18 cellular contexts compared by ENCODE assay signal in genomic region chr1:11481019-11481418, GRCh38. TPM values are rescaled to one million over a fixed set of nuclear protein-coding genes. Genes with fewer than 3 reads are reported as not detected.
DNase-seq lines count a peak whose midpoint lies in the region; ATAC-seq and TF ChIP-seq lines count a peak whose summit lies in the region.
"Had no signal": no experiment of that assay in that cellular context is flagged by ENCODE, and none has a peak within 500 bp of the region (broad histone marks: within the 10 kb centered on the region; RNA-seq: fewer than 3 reads in every experiment).

No MANE protein-coding gene starts in this region.

- H3K36me3 Mint-ChIP-seq in CD8-positive, alpha-beta memory T cell: peaks cover 0 to 5% (median 0%) of the 10 kb centered on the region in 3 donors
- no peaks in the 10 kb centered on the region for H3K36me3 Mint-ChIP-seq in activated T-helper 17 cell treated with anti-CD3 and anti-CD28 coated beads, Interleukin-2, amount 50 U/mL, for 72 hours (ENCODE audit: low read depth)
- peaks cover 0 to 16% of the 10 kb centered on the region in 2 donors for H3K36me3 Mint-ChIP-seq in naive B cell
- H3K36me3 Mint-ChIP-seq in HFFc6 (ENCODE audit: low read depth): no peaks in the 10 kb centered on the region

- peak overlapping the region in 2 of 8 donors; percentile 5 to 34 for H3K27ac Mint-ChIP-seq in CD8-positive, alpha-beta memory T cell
- H3K27ac Mint-ChIP-seq in activated T-helper 17 cell treated with anti-CD3 and anti-CD28 coated beads, Interleukin-2, amount 50 U/mL, for 72 hours: no peak overlapping the region
- H3K27ac Mint-ChIP-seq in naive B cell (no peak overlapping the region), HFFc6 (no peak overlapping the region)
- H3K27ac Mint-ChIP-seq: activated CD4-positive, alpha-beta memory T cell treated with anti-CD3 and anti-CD28 coated beads for 36 hours had no signal

- H3K27me3 Mint-ChIP-seq in CD8-positive, alpha-beta memory T cell: peaks cover 47 to 74% of the 10 kb centered on the region in 2 donors
- peaks cover 34% of the 10 kb centered on the region for H3K27me3 Mint-ChIP-seq in activated T-helper 17 cell treated with anti-CD3 and anti-CD28 coated beads, Interleukin-2, amount 50 U/mL, for 72 hours
- peaks cover 45 to 74% (median 73%) of the 10 kb centered on the region in 3 donors for H3K27me3 Mint-ChIP-seq in naive B cell
- peaks cover 32% of the 10 kb centered on the region for H3K27me3 Mint-ChIP-seq in HFFc6 (ENCODE audit: insufficient read depth)

- H3K4me1 ChIP-seq in BE2C: peaks cover 16% of the 10 kb centered on the region
- peaks cover 8% of the 10 kb centered on the region for H3K4me1 ChIP-seq in CD8-positive, alpha-beta memory T cell (ENCODE audit: insufficient read depth, low read length)
- H3K4me1 ChIP-seq: HAP-1 had no signal

- peak overlapping the region; percentile 7 to 85 (median 70) for H3K4me3 Mint-ChIP-seq in CD8-positive, alpha-beta memory T cell
- H3K4me3 Mint-ChIP-seq in activated T-helper 17 cell treated with anti-CD3 and anti-CD28 coated beads, Interleukin-2, amount 50 U/mL, for 72 hours: peak overlapping the region; percentile 49
- H3K4me3 Mint-ChIP-seq in naive B cell: peak overlapping the region in 7 of 8 donors; percentile 1 to 89 (median 74)
- no peak overlapping the region for H3K4me3 Mint-ChIP-seq in HFFc6

- no peaks in the 10 kb centered on the region for H3K36me3 ChIP-seq in BE2C
- no peaks in the 10 kb centered on the region for H3K36me3 ChIP-seq in CD8-positive, alpha-beta memory T cell (ENCODE audit: insufficient read depth, low read length)
- H3K36me3 ChIP-seq: HAP-1, lower lobe of right lung had no signal

- H3K9me3 ChIP-seq in BE2C: no peaks in the 10 kb centered on the region
- no peaks in the 10 kb centered on the region for H3K9me3 ChIP-seq in CD8-positive, alpha-beta memory T cell (ENCODE audit: low read length)
- H3K9me3 ChIP-seq: HAP-1, lower lobe of right lung had no signal

- intact Hi-C loops in Right ventricle myocardium inferior (cut with DNase I): no loop called here

- no peak overlapping the region for H3K27ac ChIP-seq in CD8-positive, alpha-beta memory T cell (ENCODE audit: low read depth, low read length)
- H3K27ac ChIP-seq: lower lobe of right lung had no signal

- peak; percentile 27; the same call in 1 of the 2 replicates for TF ChIP-seq CTCF in BE2C (IDR thresholded peaks at IDR 0.05; ENCODE audit: low read depth, low read length)
- no peak for TF ChIP-seq CTCF in HFFc6 (IDR thresholded peaks at IDR 0.05)

- H3K9me3 Mint-ChIP-seq in CD8-positive, alpha-beta memory T cell: peaks cover 0 to 12% (median 0%) of the 10 kb centered on the region in 5 donors
- H3K9me3 Mint-ChIP-seq in activated T-helper 17 cell treated with anti-CD3 and anti-CD28 coated beads, Interleukin-2, amount 50 U/mL, for 72 hours: no peaks in the 10 kb centered on the region
- H3K9me3 Mint-ChIP-seq in naive B cell: peaks cover 0 to 4% (median 0%) of the 10 kb centered on the region in 7 donors
- H3K9me3 Mint-ChIP-seq in HFFc6: no peaks in the 10 kb centered on the region; the same call in 1 of the 2 replicates
- H3K9me3 Mint-ChIP-seq: activated CD4-positive, alpha-beta memory T cell treated with anti-CD3 and anti-CD28 coated beads for 36 hours had no signal

- CTCF ChIA-PET in CD8-positive, alpha-beta memory T cell (lab: Charles Lee): no interaction called here

- POLR2A ChIA-PET in CD8-positive, alpha-beta memory T cell (lab: Charles Lee): no interaction called here

- H3K27me3 ChIP-seq in BE2C: no peaks in the 10 kb centered on the region
- peaks cover 20% of the 10 kb centered on the region for H3K27me3 ChIP-seq in CD8-positive, alpha-beta memory T cell (ENCODE audit: insufficient read depth, low read length, poor library complexity, severe bottlenecking)

- H3K4me3 ChIP-seq in BE2C (ENCODE audit: low read depth, low read length): no peak overlapping the region; the same call in 1 of the 2 replicates
- no peak overlapping the region for H3K4me3 ChIP-seq in CD8-positive, alpha-beta memory T cell (ENCODE audit: low read length)
- H3K4me3 ChIP-seq: HAP-1, lower lobe of right lung had no signal

- DNase-seq in BE2C: no peak
- no peak for DNase-seq in CD8-positive, alpha-beta memory T cell
- DNase-seq in naive B cell: no peak
- DNase-seq in NCI-H2227 treated with DMSO at 0.1 percent for 48 hours (lab: John Stamatoyannopoulos, UW): no peak
- no peak for DNase-seq in Right ventricle myocardium inferior (ENCODE audit: missing footprints)
- no peak for DNase-seq in HFFc6
- DNase-seq: activated CD4-positive, alpha-beta memory T cell treated with anti-CD3 and anti-CD28 coated beads for 36 hours; activated gamma-delta T cell; DND-41; foreskin fibroblast; lower lobe of right lung; MV-4-11; NCI-H2107; SHP77 had no signal

- H3K4me1 Mint-ChIP-seq in CD8-positive, alpha-beta memory T cell: peaks cover 9 to 16% (median 14%) of the 10 kb centered on the region in 3 donors
- peaks cover 11% of the 10 kb centered on the region for H3K4me1 Mint-ChIP-seq in activated T-helper 17 cell treated with anti-CD3 and anti-CD28 coated beads, Interleukin-2, amount 50 U/mL, for 72 hours
- H3K4me1 Mint-ChIP-seq in naive B cell (peaks cover 12 to 15% (median 14%) of the 10 kb centered on the region in 3 donors), HFFc6 (ENCODE audit: low read depth) (no peaks in the 10 kb centered on the region)

- no peak for ATAC-seq in activated T-helper 17 cell treated with anti-CD3 and anti-CD28 coated beads, Interleukin-2, amount 50 U/mL, for 72 hours (replicated peaks)
- no peak for ATAC-seq in naive B cell (ENCODE audit: low read depth in 2 of 2)
- no peak for ATAC-seq in Right ventricle myocardium inferior
- ATAC-seq: lower lobe of right lung, sciatic nerve had no signal

RNA-seq across cellular contexts. Expression of gene DISP3, which starts 2.1 kb away (rescaled TPM):
- polyA plus RNA-seq in BE2C (2012; ENCODE audit: insufficient read depth, insufficient read length, low read depth): 5.1 TPM
- under 1 TPM; 0.35 to 0.42 TPM for total RNA-seq in CD8-positive, alpha-beta memory T cell
- polyA plus RNA-seq in CD8-positive, alpha-beta memory T cell: 0.46 TPM
- total RNA-seq in activated T-helper 17 cell treated with anti-CD3 and anti-CD28 coated beads, Interleukin-2, amount 50 U/mL, for 72 hours: 1 to 10 TPM in 1 of 2 donors, under 1 TPM in 1; 0.56 to 1.8 TPM
- under 1 TPM in 4 of 6 donors, not detected in 2; 0.05 to 0.09 (median 0.05) TPM for polyA plus RNA-seq in naive B cell (ENCODE audit: low read depth in 6 of 6)
- total RNA-seq in Right ventricle myocardium inferior: 0.08 TPM
- total RNA-seq in HFFc6 (2021; fragmentation: NEBNext Ultra II Directional; extraction: Animal tissue kit (Norgen Biotek cat#: 25700)): not detected
- total RNA-seq: bronchial epithelial cell had no signal
